In the genomic region with DNA sequence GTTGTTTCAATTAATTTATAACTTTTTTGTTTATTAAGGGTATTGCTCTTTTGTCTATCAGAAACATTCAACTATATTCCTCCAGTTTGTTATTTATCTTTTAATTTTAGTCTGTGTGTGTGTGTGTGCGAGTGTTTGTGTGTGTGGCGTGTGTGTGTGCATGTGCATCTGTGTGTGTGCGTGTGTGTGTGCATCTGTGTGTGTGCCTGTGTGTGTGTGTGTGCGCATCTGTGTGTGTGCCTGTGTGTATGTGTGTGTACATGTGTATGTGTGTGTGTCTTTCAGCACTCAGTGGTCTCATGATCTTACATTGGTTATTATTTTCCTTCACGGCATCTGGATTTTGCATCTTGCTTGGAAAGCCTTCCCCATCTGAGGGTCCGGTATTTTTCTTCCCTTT, we compare ENCODE assay signal across 32 cellular contexts.
"Had no signal": no experiment of that assay in that cellular context is flagged by ENCODE, and none has a peak within 500 bp of the region (broad histone marks: within the 10 kb centered on the region; RNA-seq: fewer than 3 reads in every experiment).

No MANE protein-coding gene starts in this region.

- H3K9me3 ChIP-seq: MG63, Peyer's patch, SJSA1 had no signal

- H3K36me3 ChIP-seq: brain microvascular endothelial cell, cardiac muscle cell, MG63, Peyer's patch, SJSA1 had no signal

- H3K4me1 ChIP-seq: Peyer's patch, SJSA1 had no signal

- ATAC-seq: activated CD8-positive, alpha-beta T cell treated with anti-CD3 and anti-CD28 coated beads, Interleukin-2, amount 10 ng/mL, durations not matched to agents 7 days and 5 days; activated naive CD8-positive, alpha-beta T cell treated with anti-CD3 and anti-CD28 coated beads, Interleukin-2, amount 50 U/mL, for 24 hours; PC-3 had no signal

- H3K27me3 ChIP-seq: brain microvascular endothelial cell, cardiac muscle cell, MG63, Peyer's patch, SJSA1 had no signal

- FAIRE-seq: TTC549 had no signal

- H3K4me3 Mint-ChIP-seq: activated CD4-positive, alpha-beta T cell treated with anti-CD3 and anti-CD28 coated beads, Interleukin-2, amount 10 ng/mL, durations not matched to agents 24 days and 14 days; activated CD8-positive, alpha-beta T cell treated with anti-CD3 and anti-CD28 coated beads, Interleukin-2, amount 10 ng/mL, durations not matched to agents 7 days and 5 days; activated naive CD4-positive, alpha-beta T cell treated with anti-CD3 and anti-CD28 coated beads, Interleukin-2, amount 10 ng/mL, durations not matched to agents 7 days and 5 days; activated naive CD8-positive, alpha-beta T cell; activated naive CD8-positive, alpha-beta T cell treated with anti-CD3 and anti-CD28 coated beads, Interleukin-2, amount 50 U/mL, for 24 hours; central memory CD8-positive, alpha-beta T cell had no signal

- H3K27ac Mint-ChIP-seq: activated CD4-positive, alpha-beta T cell treated with anti-CD3 and anti-CD28 coated beads, Interleukin-2, amount 10 ng/mL, durations not matched to agents 24 days and 14 days; activated CD8-positive, alpha-beta T cell treated with anti-CD3 and anti-CD28 coated beads, Interleukin-2, amount 10 ng/mL, durations not matched to agents 7 days and 5 days; activated naive CD4-positive, alpha-beta T cell treated with anti-CD3 and anti-CD28 coated beads, Interleukin-2, amount 10 ng/mL, durations not matched to agents 7 days and 5 days; activated naive CD8-positive, alpha-beta T cell; activated naive CD8-positive, alpha-beta T cell treated with anti-CD3 and anti-CD28 coated beads, Interleukin-2, amount 50 U/mL, for 24 hours had no signal

- H3K9me3 Mint-ChIP-seq: activated CD4-positive, alpha-beta T cell treated with anti-CD3 and anti-CD28 coated beads, Interleukin-2, amount 10 ng/mL, durations not matched to agents 24 days and 14 days; activated naive CD4-positive, alpha-beta T cell treated with anti-CD3 and anti-CD28 coated beads, Interleukin-2, amount 10 ng/mL, durations not matched to agents 7 days and 5 days; activated naive CD8-positive, alpha-beta T cell treated with anti-CD3 and anti-CD28 coated beads, Interleukin-2, amount 50 U/mL, for 24 hours; central memory CD8-positive, alpha-beta T cell had no signal

- H3K36me3 Mint-ChIP-seq: activated naive CD4-positive, alpha-beta T cell treated with anti-CD3 and anti-CD28 coated beads, Interleukin-2, amount 10 ng/mL, durations not matched to agents 7 days and 5 days; activated naive CD8-positive, alpha-beta T cell had no signal

- H3K4me3 ChIP-seq: cardiac muscle cell, MG63, Peyer's patch, SJSA1 had no signal

- H3K4me1 Mint-ChIP-seq: activated CD4-positive, alpha-beta T cell treated with anti-CD3 and anti-CD28 coated beads, Interleukin-2, amount 10 ng/mL, durations not matched to agents 24 days and 14 days; activated naive CD4-positive, alpha-beta T cell treated with anti-CD3 and anti-CD28 coated beads, Interleukin-2, amount 10 ng/mL, durations not matched to agents 7 days and 5 days; activated naive CD8-positive, alpha-beta T cell treated with anti-CD3 and anti-CD28 coated beads, Interleukin-2, amount 50 U/mL, for 24 hours; central memory CD8-positive, alpha-beta T cell had no signal

- H3K27ac ChIP-seq: brain microvascular endothelial cell, cardiac muscle cell, Peyer's patch, SJSA1 had no signal

- DNase-seq: activated CD4-positive, alpha-beta T cell treated with anti-CD3 and anti-CD28 coated beads, Interleukin-2, amount 10 ng/mL, durations not matched to agents 24 days and 14 days; activated CD4-positive, alpha-beta T cell treated with anti-CD3 and anti-CD28 coated beads, Interleukin-2, amount 50 U/mL, for 4 hours; activated CD8-positive, alpha-beta memory T cell treated with anti-CD3 and anti-CD28 coated beads, Interleukin-2, amount 50 U/mL, for 48 hours; activated CD8-positive, alpha-beta T cell treated with anti-CD3 and anti-CD28 coated beads, Interleukin-2, amount 10 ng/mL, durations not matched to agents 7 days and 5 days; activated effector memory CD4-positive, alpha-beta T cell treated with Interleukin-2 at 50 U/mL for 16 hours; activated naive CD4-positive, alpha-beta T cell treated with anti-CD3 and anti-CD28 coated beads, Interleukin-2, amount 10 ng/mL, durations not matched to agents 7 days and 5 days; activated naive CD8-positive, alpha-beta T cell treated with anti-CD3 and anti-CD28 coated beads, Interleukin-2, amount 50 U/mL, for 24 hours; activated T-cell treated with anti-CD3 and anti-CD28 coated beads, Interleukin-2, amount 50 U/mL, for 48 hours; anterior cingulate cortex; brain microvascular endothelial cell; Kasumi-1; KG1; MG63; NCI-H1048; NCI-H1436 treated with DMSO at 0.1 percent for 48 hours; NCI-H1694 treated with DMSO at 0.1 percent for 48 hours; NCI-H2029 treated with DMSO at 0.1 percent for 48 hours; NCI-H2107; NCI-H2171; NCI-H510A; NCI-H526; NCI-H748 treated with DMSO at 0.1 percent for 48 hours; NK-92 treated with Interleukin-12 subunit alpha and Interleukin-12 subunit beta, amount 100 ng/mL, for 24 hours; PC-3; RPMI8226; SHP77 treated with DMSO at 0.1 percent for 48 hours had no signal

- H3K27me3 Mint-ChIP-seq: activated CD4-positive, alpha-beta T cell treated with anti-CD3 and anti-CD28 coated beads, Interleukin-2, amount 10 ng/mL, durations not matched to agents 24 days and 14 days; activated naive CD4-positive, alpha-beta T cell treated with anti-CD3 and anti-CD28 coated beads, Interleukin-2, amount 10 ng/mL, durations not matched to agents 7 days and 5 days; activated naive CD8-positive, alpha-beta T cell treated with anti-CD3 and anti-CD28 coated beads, Interleukin-2, amount 50 U/mL, for 24 hours had no signal
